In the genomic region with DNA sequence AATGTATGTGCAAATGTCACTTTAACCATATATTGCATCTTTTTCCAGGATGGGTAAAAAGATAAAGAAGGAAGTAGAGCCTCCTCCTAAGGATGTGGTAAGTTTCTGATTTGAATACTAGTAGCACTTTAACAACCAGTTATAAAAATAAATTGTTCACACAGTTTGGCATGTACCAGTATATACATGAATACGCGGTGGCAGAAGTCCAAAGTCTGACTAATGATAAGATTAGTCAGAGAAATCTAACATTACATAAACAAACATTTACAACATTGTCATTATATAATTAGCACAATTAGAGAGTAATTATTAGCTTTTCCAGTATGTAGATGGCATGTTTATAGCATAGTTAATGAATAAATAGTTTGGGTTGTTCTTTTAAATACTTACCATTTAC, we compare ENCODE assay signal across 12 cellular contexts. TPM values are rescaled to one million over a fixed set of nuclear protein-coding genes. Genes with fewer than 3 reads are reported as not detected.
DNase-seq lines count a peak whose midpoint lies in the region; ATAC-seq, FAIRE-seq and TF ChIP-seq lines count a peak whose summit lies in the region.
"Had no signal": no experiment of that assay in that cellular context is flagged by ENCODE, and none has a peak within 500 bp of the region (broad histone marks: within the 10 kb centered on the region; RNA-seq: fewer than 3 reads in every experiment).

No MANE protein-coding gene starts in this region.

- H3K27ac ChIP-seq in hepatocyte: no peak overlapping the region
- H3K27ac ChIP-seq in CD8-positive, alpha-beta T cell (ENCODE audit: low read depth, low read length): no peak overlapping the region

- H3K9me3 Mint-ChIP-seq in CD8-positive, alpha-beta T cell: no peaks in the 10 kb centered on the region
- H3K9me3 Mint-ChIP-seq in WTC11: no peaks in the 10 kb centered on the region
- H3K9me3 Mint-ChIP-seq in activated naive CD8-positive, alpha-beta T cell treated with anti-CD3 and anti-CD28 coated beads, Interleukin-2, amount 50 U/mL, for 24 hours: no peaks in the 10 kb centered on the region
- H3K9me3 Mint-ChIP-seq: activated CD8-positive, alpha-beta T cell treated with anti-CD3 and anti-CD28 coated beads for 36 hours had no signal

- FAIRE-seq in RCC 7860 (lab: Jason Lieb, UNC): peak; percentile 17

- H3K27me3 ChIP-seq in hepatocyte: no peaks in the 10 kb centered on the region
- no peaks in the 10 kb centered on the region for H3K27me3 ChIP-seq in CD8-positive, alpha-beta T cell (ENCODE audit: insufficient read depth, low read length)

- no peaks in the 10 kb centered on the region for H4K20me1 ChIP-seq in hepatocyte (ENCODE audit: insufficient read depth, poor library complexity, severe bottlenecking)

- H3K36me3 Mint-ChIP-seq in CD8-positive, alpha-beta T cell: no peaks in the 10 kb centered on the region
- no peaks in the 10 kb centered on the region for H3K36me3 Mint-ChIP-seq in WTC11
- H3K36me3 Mint-ChIP-seq in activated naive CD8-positive, alpha-beta T cell treated with anti-CD3 and anti-CD28 coated beads, Interleukin-2, amount 50 U/mL, for 24 hours (ENCODE audit: low read depth): no peaks in the 10 kb centered on the region

- H3K27me3 Mint-ChIP-seq in CD8-positive, alpha-beta T cell (ENCODE audit: low read depth): peaks cover 3% of the 10 kb centered on the region
- peaks cover 22% of the 10 kb centered on the region for H3K27me3 Mint-ChIP-seq in WTC11 (ENCODE audit: low read depth)
- H3K27me3 Mint-ChIP-seq in activated naive CD8-positive, alpha-beta T cell treated with anti-CD3 and anti-CD28 coated beads, Interleukin-2, amount 50 U/mL, for 24 hours: peaks cover 4% of the 10 kb centered on the region

- no peak for DNase-seq in RCC 7860 (ENCODE audit: low spot score)
- peak; percentile 25 for DNase-seq in hepatocyte (ENCODE audit: low spot score)
- no peak for DNase-seq in CD8-positive, alpha-beta T cell
- no peak for DNase-seq in WTC11 (ENCODE audit: low spot score)
- DNase-seq in GM10266 (ENCODE audit: extremely low spot score): no peak
- DNase-seq in activated naive CD8-positive, alpha-beta T cell treated with anti-CD3 and anti-CD28 coated beads, Interleukin-2, amount 50 U/mL, for 24 hours: no peak
- DNase-seq: activated CD8-positive, alpha-beta T cell treated with anti-CD3 and anti-CD28 coated beads for 36 hours; DMS79 treated with DMSO at 0.1 percent for 48 hours had no signal

- H3K4me1 ChIP-seq in hepatocyte (ENCODE audit: insufficient read depth): no peaks in the 10 kb centered on the region
- peaks cover 11% of the 10 kb centered on the region for H3K4me1 ChIP-seq in CD8-positive, alpha-beta T cell (ENCODE audit: insufficient read depth, low read length)
- H3K4me1 ChIP-seq: HAP-1 had no signal

- no peaks in the 10 kb centered on the region for H3K9me3 ChIP-seq in hepatocyte (ENCODE audit: low read depth)
- no peaks in the 10 kb centered on the region for H3K9me3 ChIP-seq in CD8-positive, alpha-beta T cell (ENCODE audit: low read length)
- H3K9me3 ChIP-seq: HAP-1 had no signal

- no peak overlapping the region for H3K4me3 ChIP-seq in hepatocyte
- no peak overlapping the region for H3K4me3 ChIP-seq in CD8-positive, alpha-beta T cell (ENCODE audit: low read depth, low read length)
- H3K4me3 ChIP-seq: HAP-1 had no signal

- ATAC-seq in GM18520 (IDR thresholded peaks at IDR 0.05; ENCODE audit: unreplicated experiment) (peak; percentile 70), HG02588 (IDR thresholded peaks at IDR 0.05; ENCODE audit: unreplicated experiment) (peak; percentile 55), WTC11 (no peak)
- ATAC-seq in CD8-positive, alpha-beta T cell: no peak
- no peak for ATAC-seq in activated naive CD8-positive, alpha-beta T cell treated with anti-CD3 and anti-CD28 coated beads, Interleukin-2, amount 50 U/mL, for 24 hours
- ATAC-seq: activated CD8-positive, alpha-beta T cell treated with anti-CD3 and anti-CD28 coated beads for 36 hours had no signal

- POLR2A ChIA-PET in CD8-positive, alpha-beta T cell (lab: Charles Lee): no interaction called here
- POLR2A ChIA-PET in WTC11 (lab: Charles Lee): no interaction called here

- CTCF ChIA-PET in CD8-positive, alpha-beta T cell (lab: Charles Lee): no interaction called here
- CTCF ChIA-PET in WTC11 (lab: Charles Lee): no interaction called here

- no peaks in the 10 kb centered on the region for H3K4me1 Mint-ChIP-seq in CD8-positive, alpha-beta T cell (ENCODE audit: low read depth)
- peaks cover 3% of the 10 kb centered on the region; the same call in 1 of the 2 replicates for H3K4me1 Mint-ChIP-seq in WTC11
- peaks cover 3% of the 10 kb centered on the region for H3K4me1 Mint-ChIP-seq in activated naive CD8-positive, alpha-beta T cell treated with anti-CD3 and anti-CD28 coated beads, Interleukin-2, amount 50 U/mL, for 24 hours

- TF ChIP-seq CTCF in hepatocyte (IDR thresholded peaks at IDR 0.05; ENCODE audit: poor library complexity) (no peak), WTC11 (IDR thresholded peaks at IDR 0.05) (no peak), GM10266 (IDR thresholded peaks at IDR 0.05; ENCODE audit: control insufficient read depth, insufficient read depth, low read depth, missing control alignments) (no peak)
- no peak for TF ChIP-seq CTCF in CD8-positive, alpha-beta T cell (IDR thresholded peaks at IDR 0.05)

- no peak overlapping the region for H2AFZ ChIP-seq in hepatocyte

- no peaks in the 10 kb centered on the region for H3K79me2 ChIP-seq in hepatocyte

- no peak overlapping the region for H3K27ac Mint-ChIP-seq in CD8-positive, alpha-beta T cell
- H3K27ac Mint-ChIP-seq in WTC11: no peak overlapping the region
- H3K27ac Mint-ChIP-seq in activated naive CD8-positive, alpha-beta T cell treated with anti-CD3 and anti-CD28 coated beads, Interleukin-2, amount 50 U/mL, for 24 hours: no peak overlapping the region
- H3K27ac Mint-ChIP-seq: activated CD8-positive, alpha-beta T cell treated with anti-CD3 and anti-CD28 coated beads for 36 hours had no signal

- no peaks in the 10 kb centered on the region for H3K36me3 ChIP-seq in hepatocyte (replicated peaks; ENCODE audit: insufficient read depth, low read depth)
- no peaks in the 10 kb centered on the region for H3K36me3 ChIP-seq in CD8-positive, alpha-beta T cell (ENCODE audit: insufficient read depth, low read length)
- H3K36me3 ChIP-seq: HAP-1 had no signal

- H3K4me2 ChIP-seq in hepatocyte: no peak overlapping the region

- 59% methylated on average over 2 of the region's 2 CpGs for WGBS in hepatocyte (ENCODE audit: low lambda C conversion rate, missing lambda C conversion rate)

- no peaks in the 10 kb centered on the region for H3K9me2 ChIP-seq in hepatocyte (replicated peaks; ENCODE audit: insufficient read depth)

- intact Hi-C loops in CD8-positive, alpha-beta T cell (cut with DNase I, micrococcal nuclease): loop anchor here in 1 of 2 experiments (5.0 kb wide), 1 partner anchor 340 kb away; no protein-coding TSS in a partner anchor

- H3K4me3 Mint-ChIP-seq in CD8-positive, alpha-beta T cell: no peak overlapping the region
- no peak overlapping the region for H3K4me3 Mint-ChIP-seq in WTC11
- H3K4me3 Mint-ChIP-seq in activated naive CD8-positive, alpha-beta T cell treated with anti-CD3 and anti-CD28 coated beads, Interleukin-2, amount 50 U/mL, for 24 hours: no peak overlapping the region
- H3K4me3 Mint-ChIP-seq: activated CD8-positive, alpha-beta T cell treated with anti-CD3 and anti-CD28 coated beads for 36 hours had no signal

TF ChIP-seq in WTC11, 78 proteins besides CTCF, POLR2A, EP300 and RAD21 (continues in another document):
- TF ChIP-seq ZNF232 (CRISPR knock-in tag; IDR thresholded peaks at IDR 0.05): no peak
- TF ChIP-seq RORB (CRISPR knock-in tag; IDR thresholded peaks at IDR 0.05): no peak
- TF ChIP-seq NFE2L1 (CRISPR knock-in tag; IDR thresholded peaks at IDR 0.05): no peak
- TF ChIP-seq TEAD1 (CRISPR knock-in tag; IDR thresholded peaks at IDR 0.05): no peak
- TF ChIP-seq, protein P1, sequence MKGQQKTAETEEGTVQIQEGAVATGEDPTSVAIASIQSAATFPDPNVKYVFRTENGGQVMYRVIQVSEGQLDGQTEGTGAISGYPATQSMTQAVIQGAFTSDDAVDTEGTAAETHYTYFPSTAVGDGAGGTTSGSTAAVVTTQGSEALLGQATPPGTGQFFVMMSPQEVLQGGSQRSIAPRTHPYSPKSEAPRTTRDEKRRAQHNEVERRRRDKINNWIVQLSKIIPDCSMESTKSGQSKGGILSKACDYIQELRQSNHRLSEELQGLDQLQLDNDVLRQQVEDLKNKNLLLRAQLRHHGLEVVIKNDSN (CRISPR knock-in tag; IDR thresholded peaks at IDR 0.05): no peak
- TF ChIP-seq, protein P2, sequence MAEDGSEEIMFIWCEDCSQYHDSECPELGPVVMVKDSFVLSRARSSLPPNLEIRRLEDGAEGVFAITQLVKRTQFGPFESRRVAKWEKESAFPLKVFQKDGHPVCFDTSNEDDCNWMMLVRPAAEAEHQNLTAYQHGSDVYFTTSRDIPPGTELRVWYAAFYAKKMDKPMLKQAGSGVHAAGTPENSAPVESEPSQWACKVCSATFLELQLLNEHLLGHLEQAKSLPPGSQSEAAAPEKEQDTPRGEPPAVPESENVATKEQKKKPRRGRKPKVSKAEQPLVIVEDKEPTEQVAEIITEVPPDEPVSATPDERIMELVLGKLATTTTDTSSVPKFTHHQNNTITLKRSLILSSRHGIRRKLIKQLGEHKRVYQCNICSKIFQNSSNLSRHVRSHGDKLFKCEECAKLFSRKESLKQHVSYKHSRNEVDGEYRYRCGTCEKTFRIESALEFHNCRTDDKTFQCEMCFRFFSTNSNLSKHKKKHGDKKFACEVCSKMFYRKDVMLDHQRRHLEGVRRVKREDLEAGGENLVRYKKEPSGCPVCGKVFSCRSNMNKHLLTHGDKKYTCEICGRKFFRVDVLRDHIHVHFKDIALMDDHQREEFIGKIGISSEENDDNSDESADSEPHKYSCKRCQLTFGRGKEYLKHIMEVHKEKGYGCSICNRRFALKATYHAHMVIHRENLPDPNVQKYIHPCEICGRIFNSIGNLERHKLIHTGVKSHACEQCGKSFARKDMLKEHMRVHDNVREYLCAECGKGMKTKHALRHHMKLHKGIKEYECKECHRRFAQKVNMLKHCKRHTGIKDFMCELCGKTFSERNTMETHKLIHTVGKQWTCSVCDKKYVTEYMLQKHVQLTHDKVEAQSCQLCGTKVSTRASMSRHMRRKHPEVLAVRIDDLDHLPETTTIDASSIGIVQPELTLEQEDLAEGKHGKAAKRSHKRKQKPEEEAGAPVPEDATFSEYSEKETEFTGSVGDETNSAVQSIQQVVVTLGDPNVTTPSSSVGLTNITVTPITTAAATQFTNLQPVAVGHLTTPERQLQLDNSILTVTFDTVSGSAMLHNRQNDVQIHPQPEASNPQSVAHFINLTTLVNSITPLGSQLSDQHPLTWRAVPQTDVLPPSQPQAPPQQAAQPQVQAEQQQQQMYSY (CRISPR knock-in tag; IDR thresholded peaks at IDR 0.05): no peak
- no peak for TF ChIP-seq ETV6 (CRISPR knock-in tag; IDR thresholded peaks at IDR 0.05)
- TF ChIP-seq TP53 (CRISPR knock-in tag; IDR thresholded peaks at IDR 0.05): no peak

RNA-seq across cellular contexts. Expression of a gene that starts 4.1 kb away (rescaled TPM):
- total RNA-seq in hepatocyte: 0.72 TPM in 1 of 2 replicates, not detected in the other
- polyA plus RNA-seq in hepatocyte: 0.41 TPM in 1 of 2 replicates, not detected in the other
- not detected for total RNA-seq in CD8-positive, alpha-beta T cell
- total RNA-seq in WTC11 (2021): 0.09 to 0.32 TPM (median 0.28 TPM) in 3 replicates
- total RNA-seq: activated CD8-positive, alpha-beta T cell treated with anti-CD3 and anti-CD28 coated beads for 36 hours; ureter had no signal

Comparison
In these comparisons a context has a peak if more than half of its experiments do, and no peak if none do; other contexts are left out.
1. ATAC-seq: peak in GM18520 (single experiment) and HG02588 (single experiment); none in CD8-positive, alpha-beta T cell (single experiment), WTC11 (single experiment) and activated naive CD8-positive, alpha-beta T cell treated with anti-CD3 and anti-CD28 coated beads, Interleukin-2, amount 50 U/mL, for 24 hours (single experiment).